In the genomic region with DNA sequence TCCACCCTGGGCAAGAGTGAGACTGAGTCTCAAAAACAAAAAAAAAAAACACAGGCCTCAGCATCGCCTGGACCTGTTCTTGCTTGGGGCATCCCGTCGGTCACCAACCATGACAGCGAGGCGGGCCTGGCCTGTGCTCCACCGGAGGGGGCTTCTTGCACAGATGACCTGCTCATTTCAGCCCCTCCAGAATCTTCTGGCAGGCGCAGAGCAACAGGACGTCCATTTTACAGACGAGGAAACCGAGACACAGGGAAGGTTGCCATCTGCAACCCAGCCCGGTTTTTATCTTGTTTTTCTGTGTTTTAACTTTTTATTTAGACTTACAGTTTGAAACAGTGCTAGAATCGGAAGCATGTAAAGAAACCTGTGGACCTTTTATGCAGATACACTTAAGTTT, we compare ENCODE assay signal across 8 cellular contexts. TPM values are rescaled to one million over a fixed set of nuclear protein-coding genes. Genes with fewer than 3 reads are reported as not detected.
DNase-seq lines count a peak whose midpoint lies in the region; ATAC-seq and TF ChIP-seq lines count a peak whose summit lies in the region.

No MANE protein-coding gene starts in this region.

- H3K27me3 ChIP-seq in IMR-90 (ENCODE audit: control insufficient read depth, insufficient read depth, low read length) = no peaks in the 10 kb centered on the region
- H3K27me3 ChIP-seq in muscle layer of colon (ENCODE audit: control insufficient read depth in 1 of 2, insufficient read depth in 2 of 2, low read length in 2 of 2) = no peaks in the 10 kb centered on the region

- no peak overlapping the region for H2BK120ac ChIP-seq in IMR-90 (ENCODE audit: low read depth, low read length)

- peaks cover 15% of the 10 kb centered on the region; the same call in 1 of the 2 replicates for H4K20me1 ChIP-seq in IMR-90 (ENCODE audit: insufficient read depth, low read length)

- H3K23ac ChIP-seq in IMR-90 (ENCODE audit: low read depth, low read length) = peak overlapping the region; percentile 6; the same call in 1 of the 2 replicates

- H3K14ac ChIP-seq in IMR-90 (replicated peaks; ENCODE audit: low read depth, low read length) = peak overlapping the region; percentile 39; the same call in 1 of the 2 replicates

- no peak overlapping the region; a peak in 1 of 4 replicates for H4K8ac ChIP-seq in IMR-90 (ENCODE audit: low read depth in 2 of 2, low read length in 2 of 2)

- peak overlapping the region; percentile 8; the same call in 1 of the 2 replicates for H3K56ac ChIP-seq in IMR-90 (ENCODE audit: extremely low read depth, insufficient read depth, low read length)

- no peak for TF ChIP-seq POLR2A in IMR-90 (IDR thresholded peaks at IDR 0.05; ENCODE audit: low read depth, low read length)

- H3K4me3 ChIP-seq in IMR-90 (ENCODE audit: insufficient read depth, low read depth, low read length) = peak overlapping the region; percentile 99
- peak overlapping the region; percentile 83 for H3K4me3 ChIP-seq in choroid plexus epithelial cell (ENCODE audit: low read depth, low read length)
- peak overlapping the region; percentile 81 to 98 for H3K4me3 ChIP-seq in muscle layer of colon (ENCODE audit: low read depth in 1 of 2, low read length in 2 of 2)

- peak overlapping the region; percentile 44 for H2AK9ac ChIP-seq in IMR-90 (replicated peaks; ENCODE audit: low read depth, low read length, poor library complexity)

- H2AFZ ChIP-seq in IMR-90 (replicated peaks; ENCODE audit: low read length, poor library complexity) = no peak overlapping the region

- no TSS peak for BruUV-seq in IMR-90 (replicated peaks; lab: Mats Ljungman, UMichigan)

- peak overlapping the region; percentile 92 for H3K4me2 ChIP-seq in IMR-90 (ENCODE audit: low read depth, low read length)

- no peak overlapping the region for H3K18ac ChIP-seq in IMR-90 (ENCODE audit: low read depth, low read length)

- dilution Hi-C loops in IMR-90 (cut with HindIII; ENCODE audit: low sequenced_read_pairs, unreplicated experiment) = no loop called here

- H3K9ac ChIP-seq in IMR-90 (ENCODE audit: low read depth, low read length) (peak overlapping the region; percentile 87), muscle layer of colon (ENCODE audit: low read length) (peak overlapping the region; percentile 46)

- H3K4me1 ChIP-seq in IMR-90 (ENCODE audit: control insufficient read depth, insufficient read depth, low read length) (peaks cover 3% of the 10 kb centered on the region), muscle layer of colon (ENCODE audit: insufficient read depth, low read length) (peaks cover 11% of the 10 kb centered on the region)

- CTCF ChIA-PET in IMR-90 (lab: Yijun Ruan, JAX) = no interaction called here

- in situ Hi-C loops in IMR-90 (cut with MboI; ENCODE audit: low sequenced_read_pairs) = no loop called here

- H2AK5ac ChIP-seq in IMR-90 (ENCODE audit: low read depth, low read length) = peak overlapping the region; percentile 75

- POLR2A ChIA-PET in IMR-90 (lab: Charles Lee; ENCODE audit: unreplicated experiment) = no interaction called here

- H3K27ac ChIP-seq in 22Rv1 = peak overlapping the region; percentile 77
- H3K27ac ChIP-seq in IMR-90 (ENCODE audit: insufficient read depth, low read length) = 0 out of 2 replicates have a peak overlapping the region, but pooled peaks have one; percentile 9
- H3K27ac ChIP-seq in muscle layer of colon (ENCODE audit: low read depth, low read length) = no peak overlapping the region

- peaks cover 16% of the 10 kb centered on the region for H3K36me3 ChIP-seq in IMR-90 (ENCODE audit: control insufficient read depth, insufficient read depth, low read length)
- H3K36me3 ChIP-seq in muscle layer of colon (ENCODE audit: insufficient read depth, low read length) = peaks cover 15% of the 10 kb centered on the region

- peaks cover 0 to 27% of the 10 kb centered on the region in 2 experiments; a peak in 3 of 4 replicates for H3K79me1 ChIP-seq in IMR-90 (ENCODE audit: low read depth in 1 of 2, low read length in 2 of 2)

- no peak for DNase-seq in IMR-90
- no peak for DNase-seq in choroid plexus epithelial cell (ENCODE audit: low read depth)
- no peak for DNase-seq in mucosa of gallbladder (ENCODE audit: low spot score)
- DNase-seq in SK-N-DZ (ENCODE audit: low spot score) = no peak
- no peak for DNase-seq in NCI-H2196 (lab: John Stamatoyannopoulos, UW; ENCODE audit: unreplicated experiment)
- DNase-seq in effector CD4-positive, alpha-beta T cell = no peak

- intact Hi-C loops in IMR-90 (cut with micrococcal nuclease) = no loop called here

- 80% methylated on average over 5 of the region's 12 CpGs; no CpG with 5 or more reads in 1 of the 2 experiments for WGBS in IMR-90 (ENCODE audit: extremely low coverage in 2 of 2, insufficient read length in 1 of 2), 2 experiments

- no peak for TF ChIP-seq RAD21 in IMR-90 (IDR thresholded peaks at IDR 0.05; ENCODE audit: low read length)

- no peak overlapping the region for H2BK15ac ChIP-seq in IMR-90 (ENCODE audit: low read depth, low read length)

- H4K91ac ChIP-seq in IMR-90 (ENCODE audit: insufficient read depth, low read depth, low read length) = no peak overlapping the region

- H4K5ac ChIP-seq in IMR-90 (ENCODE audit: low read depth, low read length) = no peak overlapping the region; the same call in 1 of the 2 replicates

- no peak overlapping the region for H2BK20ac ChIP-seq in IMR-90 (ENCODE audit: low read depth, low read length)

- H3K9me1 ChIP-seq in IMR-90 (ENCODE audit: insufficient read depth, low read length) = peaks cover 7% of the 10 kb centered on the region; the same call in 1 of the 2 replicates

- no peaks in the 10 kb centered on the region for H3K9me3 ChIP-seq in IMR-90 (ENCODE audit: control insufficient read depth, insufficient read depth, low read length)
- no peaks in the 10 kb centered on the region for H3K9me3 ChIP-seq in muscle layer of colon (ENCODE audit: low read length)

- peak overlapping the region; percentile 60; the same call in 1 of the 2 replicates for H3K4ac ChIP-seq in IMR-90 (ENCODE audit: low read depth, low read length)

- TF ChIP-seq CTCF in 22Rv1 (IDR thresholded peaks at IDR 0.05) (no peak), IMR-90 (conservative IDR thresholded peaks at IDR 0.05; ENCODE audit: low read depth, low read length) (no peak), choroid plexus epithelial cell (conservative IDR thresholded peaks at IDR 0.05; ENCODE audit: low read depth, low read length) (no peak)

- no peak for ATAC-seq in IMR-90 (ENCODE audit: low read depth)

- H2BK5ac ChIP-seq in IMR-90 (ENCODE audit: low read depth, low read length, poor library complexity, severe bottlenecking) = no peak overlapping the region

TF ChIP-seq in IMR-90, 13 proteins besides CTCF, POLR2A, EP300 and RAD21 (continues in another document):
- no peak for TF ChIP-seq BHLHE40 (IDR thresholded peaks at IDR 0.05; ENCODE audit: low read depth, low read length)
- TF ChIP-seq RCOR1 (IDR thresholded peaks at IDR 0.05; ENCODE audit: insufficient replicate concordance, low read length) = no peak
- no peak for TF ChIP-seq SMC3 (IDR thresholded peaks at IDR 0.05; ENCODE audit: low read depth, low read length)
- no peak for TF ChIP-seq CEBPB (IDR thresholded peaks at IDR 0.05; ENCODE audit: low read depth, low read length)
- TF ChIP-seq USF2 (IDR thresholded peaks at IDR 0.05; ENCODE audit: low read depth, low read length) = no peak
- no peak for TF ChIP-seq MAFK (IDR thresholded peaks at IDR 0.05; ENCODE audit: low read depth, low read length)
- TF ChIP-seq FOS (IDR thresholded peaks at IDR 0.05; ENCODE audit: low read depth, low read length) = no peak
- TF ChIP-seq CHD1 (IDR thresholded peaks at IDR 0.05; ENCODE audit: low read depth, low read length) = no peak
- no peak for TF ChIP-seq RFX5 (IDR thresholded peaks at IDR 0.05; ENCODE audit: low read depth, low read length)
- no peak for TF ChIP-seq NFE2L2 (IDR thresholded peaks at IDR 0.05; ENCODE audit: low read depth, low read length)
- no peak for TF ChIP-seq MAZ (IDR thresholded peaks at IDR 0.05; ENCODE audit: borderline replicate concordance, low read depth, low read length)

RNA-seq across cellular contexts. Expression of gene CSTB, which starts 0.9 kb away (rescaled TPM):
- total RNA-seq in IMR-90 (2012; rRNA removed) (6.1 and 6.9 TPM in 2 replicates), mucosa of gallbladder (68.2 TPM)
- polyA plus RNA-seq in IMR-90 (2012; rRNA removed) = 71.7 and 87.4 TPM in 2 replicates
- 31.9 and 61.6 TPM in 2 replicates for polyA plus RNA-seq in IMR-90 (2012; cell fraction: cytosol; rRNA removed)
- polyA plus RNA-seq in IMR-90 (2012; cell fraction: nucleus; rRNA removed; ENCODE audit: low replicate concordance) = 16.5 and 24.5 TPM in 2 replicates
- polyA plus RNA-seq in SK-N-DZ (2014; cell fraction: cytosol; rRNA removed) = 8.0 and 9.6 TPM in 2 replicates
- polyA plus RNA-seq in SK-N-DZ (2014; cell fraction: nucleus; rRNA removed) = 7.8 and 9.3 TPM in 2 replicates

RNA-seq across cellular contexts. Expression of gene RRP1, which starts 14.2 kb away (rescaled TPM):
- total RNA-seq in IMR-90 (2012; rRNA removed) (18.3 and 23.3 TPM in 2 replicates), mucosa of gallbladder (19.2 TPM)
- 18.1 and 20.2 TPM in 2 replicates for polyA plus RNA-seq in IMR-90 (2012; rRNA removed)
- 12.4 and 18.5 TPM in 2 replicates for polyA plus RNA-seq in IMR-90 (2012; cell fraction: cytosol; rRNA removed)
- polyA plus RNA-seq in IMR-90 (2012; cell fraction: nucleus; rRNA removed; ENCODE audit: low replicate concordance) = 28.8 and 33.8 TPM in 2 replicates
- 32.7 and 45.9 TPM in 2 replicates for polyA plus RNA-seq in SK-N-DZ (2014; cell fraction: cytosol; rRNA removed)
- 93.3 and 129 TPM in 2 replicates for polyA plus RNA-seq in SK-N-DZ (2014; cell fraction: nucleus; rRNA removed)

RNA-seq across cellular contexts. Expression of gene PDXK, which starts 56.3 kb away (rescaled TPM):
- total RNA-seq in IMR-90 (2012; rRNA removed) (250 and 312 TPM in 2 replicates), mucosa of gallbladder (188 TPM)
- polyA plus RNA-seq in IMR-90 (2012; rRNA removed) = 149 and 155 TPM in 2 replicates
- polyA plus RNA-seq in IMR-90 (2012; cell fraction: cytosol; rRNA removed) = 114 and 180 TPM in 2 replicates
- polyA plus RNA-seq in IMR-90 (2012; cell fraction: nucleus; rRNA removed; ENCODE audit: low replicate concordance) = 141 and 208 TPM in 2 replicates
- 43.8 and 48.7 TPM in 2 replicates for polyA plus RNA-seq in SK-N-DZ (2014; cell fraction: cytosol; rRNA removed)
- polyA plus RNA-seq in SK-N-DZ (2014; cell fraction: nucleus; rRNA removed) = 41.2 and 49.5 TPM in 2 replicates
